ENCODE assay signal across 25 cellular contexts in the genomic region with DNA sequence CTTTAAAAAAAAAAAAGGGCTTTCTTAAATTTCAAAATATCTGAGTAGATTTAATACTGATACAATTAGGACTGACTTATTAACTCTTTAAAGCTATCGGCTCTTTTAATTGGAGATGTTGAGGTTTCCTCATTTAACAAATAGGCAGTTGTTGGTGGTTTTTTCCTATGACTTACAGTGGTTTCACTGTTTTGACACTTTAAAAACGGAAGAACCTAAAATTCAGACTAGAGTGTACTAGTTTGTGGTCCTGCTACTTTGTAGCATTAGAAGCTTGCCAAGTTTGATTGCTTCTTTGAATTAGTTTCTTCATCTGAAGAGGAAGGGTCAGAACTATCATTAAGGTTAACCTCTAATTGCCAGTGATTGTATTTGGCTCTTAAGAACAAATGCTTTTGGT. TPM values are rescaled to one million over a fixed set of nuclear protein-coding genes. Genes with fewer than 3 reads are reported as not detected.
DNase-seq lines count a peak whose midpoint lies in the region; ATAC-seq and TF ChIP-seq lines count a peak whose summit lies in the region.
"Had no signal": no experiment of that assay in that cellular context is flagged by ENCODE, and none has a peak within 500 bp of the region (broad histone marks: within the 10 kb centered on the region; RNA-seq: fewer than 3 reads in every experiment).

No MANE protein-coding gene starts in this region.

- H2AFZ ChIP-seq in OCI-LY3 (ENCODE audit: low read depth, low read length) = no peak overlapping the region

- ATAC-seq in activated CD8-positive, alpha-beta T cell treated with anti-CD3 and anti-CD28 coated beads, Interleukin-2, amount 10 ng/mL, durations not matched to agents 7 days and 5 days = no peak
- no peak for ATAC-seq in activated CD8-positive, alpha-beta T cell treated with anti-CD3 and anti-CD28 coated beads for 36 hours
- peak; percentile 43 for ATAC-seq in HG03378 (IDR thresholded peaks at IDR 0.05; ENCODE audit: unreplicated experiment)
- ATAC-seq: A549; gastroesophageal sphincter; naive thymus-derived CD4-positive, alpha-beta T cell; PC-3; Right ventricle myocardium inferior; T-cell had no signal

- POLR2A ChIA-PET in activated CD8-positive, alpha-beta T cell treated with anti-CD3 and anti-CD28 coated beads, Interleukin-2, amount 10 ng/mL, durations not matched to agents 7 days and 5 days (lab: Charles Lee) = no interaction called here
- POLR2A ChIA-PET in activated CD8-positive, alpha-beta T cell treated with anti-CD3 and anti-CD28 coated beads for 36 hours (lab: Charles Lee) = interaction anchor here (0.6 to 2.5 kb wide), 3 partner anchors 27 to 70 kb away, joined by 3 to 9 read pairs (median 4); a partner anchor contains a TSS

- no peaks in the 10 kb centered on the region for H3K9me3 Mint-ChIP-seq in activated CD8-positive, alpha-beta T cell treated with anti-CD3 and anti-CD28 coated beads, Interleukin-2, amount 10 ng/mL, durations not matched to agents 7 days and 5 days (ENCODE audit: insufficient read depth)
- H3K9me3 Mint-ChIP-seq in activated CD8-positive, alpha-beta T cell treated with anti-CD3 and anti-CD28 coated beads for 36 hours = no peaks in the 10 kb centered on the region
- H3K9me3 Mint-ChIP-seq in endothelial cell (ENCODE audit: unreplicated experiment) = no peaks in the 10 kb centered on the region
- H3K9me3 Mint-ChIP-seq: mesothelial cell of epicardium; naive thymus-derived CD4-positive, alpha-beta T cell; T-cell had no signal

- no peaks in the 10 kb centered on the region for H3K27me3 ChIP-seq in OCI-LY3 (ENCODE audit: low read depth, low read length)
- H3K27me3 ChIP-seq: adrenal gland, brain microvascular endothelial cell, esophagus squamous epithelium, gastroesophageal sphincter had no signal

- H3K4me1 ChIP-seq in OCI-LY3 (ENCODE audit: low read length) = peaks cover 28% of the 10 kb centered on the region
- H3K4me1 ChIP-seq: HAP-1 had no signal

- intact Hi-C loops in activated CD8-positive, alpha-beta T cell treated with anti-CD3 and anti-CD28 coated beads for 36 hours (cut with micrococcal nuclease) = no loop called here

- no peak for TF ChIP-seq CTCF in activated CD8-positive, alpha-beta T cell treated with anti-CD3 and anti-CD28 coated beads for 36 hours (IDR thresholded peaks at IDR 0.05)
- no peak for TF ChIP-seq CTCF in OCI-LY3 (IDR thresholded peaks at IDR 0.05; ENCODE audit: low read depth, low read length)
- no peak for TF ChIP-seq CTCF in endothelial cell (IDR thresholded peaks at IDR 0.05; ENCODE audit: unreplicated experiment)

- no peak for DNase-seq in activated CD8-positive, alpha-beta T cell treated with anti-CD3 and anti-CD28 coated beads, Interleukin-2, amount 10 ng/mL, durations not matched to agents 7 days and 5 days
- DNase-seq in activated CD8-positive, alpha-beta T cell treated with anti-CD3 and anti-CD28 coated beads for 36 hours = no peak
- peak; percentile 31 for DNase-seq in foreskin melanocyte
- no peak for DNase-seq in NCI-H524 (lab: John Stamatoyannopoulos, UW)
- DNase-seq in endothelial cell (ENCODE audit: low spot score) = no peak
- DNase-seq in activated CD4-positive, alpha-beta T cell treated with anti-CD3 and anti-CD28 coated beads, Interleukin-2, amount 50 U/mL, for 4 hours = no peak
- DNase-seq: activated gamma-delta T cell; adrenal gland; brain microvascular endothelial cell; DND-41; esophagus squamous epithelium; left ventricle myocardium inferior; naive thymus-derived CD4-positive, alpha-beta T cell; NCI-H1105 treated with DMSO at 0.1 percent for 48 hours; NCI-H2029; PC-3; T-cell had no signal

- no peak overlapping the region for H3K4me3 ChIP-seq in OCI-LY3 (ENCODE audit: low read length)
- H3K4me3 ChIP-seq: A549, adrenal gland, esophagus squamous epithelium, gastroesophageal sphincter, HAP-1, left ventricle myocardium inferior had no signal

- H3K27ac ChIP-seq in OCI-LY3 (ENCODE audit: low read length) = no peak overlapping the region
- H3K27ac ChIP-seq: A549, adrenal gland, brain microvascular endothelial cell, esophagus squamous epithelium, gastroesophageal sphincter, left ventricle myocardium inferior had no signal

- peaks cover 96% of the 10 kb centered on the region for H3K79me2 ChIP-seq in OCI-LY3 (ENCODE audit: low read length)

- H3K9ac ChIP-seq in OCI-LY3 (ENCODE audit: low read length) = no peak overlapping the region

- peaks cover 8% of the 10 kb centered on the region for H3K36me3 Mint-ChIP-seq in activated CD8-positive, alpha-beta T cell treated with anti-CD3 and anti-CD28 coated beads, Interleukin-2, amount 10 ng/mL, durations not matched to agents 7 days and 5 days (ENCODE audit: low read depth)
- peaks cover 16% of the 10 kb centered on the region for H3K36me3 Mint-ChIP-seq in activated CD8-positive, alpha-beta T cell treated with anti-CD3 and anti-CD28 coated beads for 36 hours (ENCODE audit: low read depth)
- H3K36me3 Mint-ChIP-seq in endothelial cell (ENCODE audit: low read depth, unreplicated experiment) = peaks cover 5% of the 10 kb centered on the region

- H3K27ac Mint-ChIP-seq in activated CD8-positive, alpha-beta T cell treated with anti-CD3 and anti-CD28 coated beads, Interleukin-2, amount 10 ng/mL, durations not matched to agents 7 days and 5 days = no peak overlapping the region
- no peak overlapping the region for H3K27ac Mint-ChIP-seq in activated CD8-positive, alpha-beta T cell treated with anti-CD3 and anti-CD28 coated beads for 36 hours
- no peak overlapping the region for H3K27ac Mint-ChIP-seq in endothelial cell (ENCODE audit: unreplicated experiment)
- H3K27ac Mint-ChIP-seq: B cell, mesothelial cell of epicardium had no signal

- peak overlapping the region; percentile 27 for H3K4me2 ChIP-seq in OCI-LY3 (ENCODE audit: low read length)
- H3K4me2 ChIP-seq: A549 had no signal

- peaks cover 63% of the 10 kb centered on the region for H3K4me1 Mint-ChIP-seq in activated CD8-positive, alpha-beta T cell treated with anti-CD3 and anti-CD28 coated beads, Interleukin-2, amount 10 ng/mL, durations not matched to agents 7 days and 5 days (ENCODE audit: low read depth)
- peaks cover 65% of the 10 kb centered on the region for H3K4me1 Mint-ChIP-seq in activated CD8-positive, alpha-beta T cell treated with anti-CD3 and anti-CD28 coated beads for 36 hours (ENCODE audit: low read depth)
- H3K4me1 Mint-ChIP-seq in endothelial cell (ENCODE audit: unreplicated experiment) = peaks cover 15% of the 10 kb centered on the region

- CTCF ChIA-PET in activated CD8-positive, alpha-beta T cell treated with anti-CD3 and anti-CD28 coated beads, Interleukin-2, amount 10 ng/mL, durations not matched to agents 7 days and 5 days (lab: Charles Lee) = no interaction called here
- CTCF ChIA-PET in activated CD8-positive, alpha-beta T cell treated with anti-CD3 and anti-CD28 coated beads for 36 hours (lab: Charles Lee) = no interaction called here

- peak overlapping the region; percentile 4 for H3K4me3 Mint-ChIP-seq in activated CD8-positive, alpha-beta T cell treated with anti-CD3 and anti-CD28 coated beads, Interleukin-2, amount 10 ng/mL, durations not matched to agents 7 days and 5 days
- no peak overlapping the region for H3K4me3 Mint-ChIP-seq in activated CD8-positive, alpha-beta T cell treated with anti-CD3 and anti-CD28 coated beads for 36 hours
- H3K4me3 Mint-ChIP-seq in endothelial cell (ENCODE audit: unreplicated experiment) = no peak overlapping the region
- H3K4me3 Mint-ChIP-seq: B cell, mesothelial cell of epicardium had no signal

- no peaks in the 10 kb centered on the region for H3K9me3 ChIP-seq in OCI-LY3 (ENCODE audit: insufficient read depth, low read length)
- H3K9me3 ChIP-seq: A549, adrenal gland, esophagus squamous epithelium, gastroesophageal sphincter, HAP-1, left ventricle myocardium inferior had no signal

- peaks cover 3% of the 10 kb centered on the region for H3K36me3 ChIP-seq in OCI-LY3 (replicated peaks; ENCODE audit: low read depth, low read length)
- H3K36me3 ChIP-seq: brain microvascular endothelial cell had no signal

- H4K20me1 ChIP-seq in OCI-LY3 (ENCODE audit: insufficient read depth, low read length) = peaks cover 90% of the 10 kb centered on the region

- no peaks in the 10 kb centered on the region for H3K27me3 Mint-ChIP-seq in activated CD8-positive, alpha-beta T cell treated with anti-CD3 and anti-CD28 coated beads, Interleukin-2, amount 10 ng/mL, durations not matched to agents 7 days and 5 days (ENCODE audit: low read depth)
- no peaks in the 10 kb centered on the region for H3K27me3 Mint-ChIP-seq in activated CD8-positive, alpha-beta T cell treated with anti-CD3 and anti-CD28 coated beads for 36 hours
- H3K27me3 Mint-ChIP-seq in endothelial cell (ENCODE audit: unreplicated experiment) = peaks cover 3% of the 10 kb centered on the region
- H3K27me3 Mint-ChIP-seq: B cell; naive thymus-derived CD4-positive, alpha-beta T cell; T-cell had no signal

RNA-seq across cellular contexts. Expression of a gene that starts 27.7 kb away (rescaled TPM):
- total RNA-seq in activated CD8-positive, alpha-beta T cell treated with anti-CD3 and anti-CD28 coated beads, Interleukin-2, amount 10 ng/mL, durations not matched to agents 7 days and 5 days = 10 to 100 TPM; 55.8 to 57.6 TPM
- 10 to 100 TPM; 60.6 to 61.2 TPM for total RNA-seq in activated CD8-positive, alpha-beta T cell treated with anti-CD3 and anti-CD28 coated beads for 36 hours
- total RNA-seq in endothelial cell (ENCODE audit: unreplicated experiment) = 54.5 TPM
